8 cellular contexts compared by ENCODE assay signal in the genomic region with DNA sequence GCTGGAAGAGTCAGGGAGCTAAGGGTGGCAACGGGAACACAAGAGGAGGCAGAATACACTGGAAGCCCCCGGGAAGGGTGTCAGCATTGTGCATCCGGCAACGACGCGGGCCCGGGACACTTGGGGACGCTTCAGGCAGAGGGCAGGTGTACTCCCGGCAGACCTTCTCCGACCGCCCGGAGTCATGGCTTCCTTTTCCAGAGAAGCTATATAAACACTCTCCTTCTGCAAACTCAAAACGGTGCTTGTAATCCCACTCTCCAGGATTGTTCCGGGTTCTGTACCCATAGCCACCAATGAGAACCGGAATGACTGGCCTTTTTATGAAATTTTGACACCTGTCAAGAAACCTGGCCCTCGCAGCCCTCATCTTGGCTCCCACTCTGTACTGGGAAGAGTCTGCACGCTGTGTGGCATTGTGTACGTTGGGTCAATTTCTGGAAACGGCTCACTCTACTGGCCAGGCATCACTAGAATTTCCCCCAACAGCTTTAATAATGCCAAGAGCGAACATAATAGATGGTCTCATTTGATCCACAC. TPM values are rescaled to one million over a fixed set of nuclear protein-coding genes. Genes with fewer than 3 reads are reported as not detected.
DNase-seq lines count a peak whose midpoint lies in the region; ATAC-seq, FAIRE-seq and TF ChIP-seq lines count a peak whose summit lies in the region.

No MANE protein-coding gene starts in this region.

- ATAC-seq in GM18909 (IDR thresholded peaks at IDR 0.05; ENCODE audit: poor library complexity, unreplicated experiment): peak; percentile 15
- ATAC-seq in HG03565 (IDR thresholded peaks at IDR 0.05; ENCODE audit: unreplicated experiment): no peak

- DNase-seq in SJSA1 (ENCODE audit: low read depth in 1 of 2, low spot score in 2 of 2): no peak
- peak in 1 of 2 donors; percentile 39 for DNase-seq in foreskin fibroblast
- DNase-seq in renal cortical epithelial cell (ENCODE audit: low read depth): peak; percentile 11
- no peak for DNase-seq in EL
- no peak for DNase-seq in A172 (ENCODE audit: low spot score)
- no peak for DNase-seq in D721Med (ENCODE audit: insufficient read length, low spot score)

- FAIRE-seq in D721Med (lab: Jason Lieb, UNC): no peak

- H3K27ac ChIP-seq in SJSA1: no peak overlapping the region

- H3K4me3 ChIP-seq in SJSA1 (peak overlapping the region; percentile 66), foreskin fibroblast (ENCODE audit: low read depth in 1 of 2, low read length in 2 of 2) (peak overlapping the region; percentile 66 to 77)

- H3K36me3 ChIP-seq in SJSA1: no peaks in the 10 kb centered on the region

- TF ChIP-seq CTCF in foreskin fibroblast (IDR thresholded peaks at IDR 0.05; ENCODE audit: low read depth, low read length) (no peak), D721Med (IDR thresholded peaks at IDR 0.05; ENCODE audit: insufficient read depth, missing control alignments) (no peak)

- H3K4me1 ChIP-seq in SJSA1 (replicated peaks): peaks cover 30% of the 10 kb centered on the region

- peaks cover 9% of the 10 kb centered on the region; the same call in 1 of the 2 replicates for H3K27me3 ChIP-seq in SJSA1 (replicated peaks)

- H3K9me3 ChIP-seq in SJSA1 (replicated peaks): peaks cover 8% of the 10 kb centered on the region

RNA-seq across cellular contexts. Expression of gene MCC, which starts 0.5 kb away (rescaled TPM):
- 22.8 and 31.3 TPM in 2 replicates for total RNA-seq in SJSA1 (2014; rRNA removed; shearing (Covaris generic))
- 20.7 and 42.9 TPM in 2 replicates for total RNA-seq in renal cortical epithelial cell
- 1.8 and 2.4 TPM in 2 replicates for total RNA-seq in A172 (2014; rRNA removed; shearing (Covaris generic))

RNA-seq across cellular contexts. Expression of gene YTHDC2, which starts 24.8 kb away (rescaled TPM):
- total RNA-seq in SJSA1 (2014; rRNA removed; shearing (Covaris generic)): 17.4 and 29.4 TPM in 2 replicates
- total RNA-seq in renal cortical epithelial cell: 20.1 and 37.7 TPM in 2 replicates
- total RNA-seq in A172 (2014; rRNA removed; shearing (Covaris generic)): 14.8 and 18.0 TPM in 2 replicates

RNA-seq across cellular contexts. Expression of gene TSSK1B, which starts 53.9 kb away (rescaled TPM):
- 0.13 TPM in 1 of 2 replicates, not detected in the other for total RNA-seq in SJSA1 (2014; rRNA removed; shearing (Covaris generic))
- 0.55 TPM in 1 of 2 replicates, not detected in the other for total RNA-seq in renal cortical epithelial cell
- not detected in 2 replicates for total RNA-seq in A172 (2014; rRNA removed; shearing (Covaris generic))
